Comparison of ENCODE assay signal across 8 cellular contexts in genomic region chr16:48537275-48537674, GRCh38.
DNase-seq lines count a peak whose midpoint lies in the region; ATAC-seq and TF ChIP-seq lines count a peak whose summit lies in the region.

No MANE protein-coding gene starts in this region.

- POLR2A ChIA-PET in WTC11 (lab: Charles Lee) = no interaction called here

- 64 to 78% methylated on average over 8 of the region's 8 CpGs for WGBS in thyroid gland, 2 donors

- peaks cover 18 to 31% of the 10 kb centered on the region in 2 donors for H3K4me1 ChIP-seq in ascending aorta
- H3K4me1 ChIP-seq in thyroid gland = peaks cover 27 to 48% of the 10 kb centered on the region in 2 donors

- H3K36me3 Mint-ChIP-seq in activated CD4-positive, alpha-beta T cell treated with anti-CD3 and anti-CD28 coated beads, Interleukin-2, amount 10 ng/mL, durations not matched to agents 24 days and 14 days (ENCODE audit: low read depth) = peaks cover 19% of the 10 kb centered on the region
- H3K36me3 Mint-ChIP-seq in memory B cell (peaks cover 13% of the 10 kb centered on the region), WTC11 (peaks cover 12% of the 10 kb centered on the region; the same call in 1 of the 2 replicates)

- H3K4me3 Mint-ChIP-seq in activated CD4-positive, alpha-beta T cell treated with anti-CD3 and anti-CD28 coated beads, Interleukin-2, amount 10 ng/mL, durations not matched to agents 24 days and 14 days = no peak overlapping the region
- H3K4me3 Mint-ChIP-seq in memory B cell (no peak overlapping the region), WTC11 (no peak overlapping the region)

- H3K36me3 ChIP-seq in ascending aorta = peaks cover 4 to 9% of the 10 kb centered on the region in 2 donors
- peaks cover 6 to 7% of the 10 kb centered on the region in 2 donors for H3K36me3 ChIP-seq in thyroid gland

- H3K27me3 ChIP-seq in ascending aorta (no peaks in the 10 kb centered on the region), thyroid gland (no peaks in the 10 kb centered on the region)

- TF ChIP-seq POLR2A in thyroid gland (IDR thresholded peaks at IDR 0.05) = no peak

- ATAC-seq in memory B cell (ENCODE audit: low read depth) (peak; percentile 44), WTC11 (no peak)

- no peak for DNase-seq in activated CD4-positive, alpha-beta T cell treated with anti-CD3 and anti-CD28 coated beads, Interleukin-2, amount 10 ng/mL, durations not matched to agents 24 days and 14 days
- DNase-seq in activated CD4-positive, alpha-beta T cell treated with anti-CD3 and anti-CD28 coated beads for 1 hour = no peak
- DNase-seq in ascending aorta (ENCODE audit: low spot score in 2 of 2) (no peak), memory B cell (ENCODE audit: low spot score in 2 of 2) (no peak), thyroid gland (no peak), cerebellum (ENCODE audit: low spot score) (no peak), WTC11 (ENCODE audit: low spot score) (no peak), NCI-H510A (lab: John Stamatoyannopoulos, UW) (no peak)

- H3K4me3 ChIP-seq in ascending aorta (no peak overlapping the region), thyroid gland (replicated peaks in 1 of 3) (no peak overlapping the region)

- CTCF ChIA-PET in WTC11 (lab: Charles Lee) = interaction anchor here (1.5 to 7.9 kb wide), 2 partner anchors 86 to 93 kb away, joined by 6 to 63 read pairs; no protein-coding TSS in a partner anchor

- peak overlapping the region; percentile 78 to 86 for H3K27ac ChIP-seq in ascending aorta
- H3K27ac ChIP-seq in thyroid gland = peak overlapping the region; percentile 65 to 88 (median 69)

- TF ChIP-seq CTCF in ascending aorta (IDR thresholded peaks at IDR 0.05) (no peak), thyroid gland (IDR thresholded peaks at IDR 0.05) (no peak), WTC11 (IDR thresholded peaks at IDR 0.05) (no peak)

- intact Hi-C loops in activated CD4-positive, alpha-beta T cell treated with anti-CD3 and anti-CD28 coated beads, Interleukin-2, amount 10 ng/mL, durations not matched to agents 24 days and 14 days (cut with micrococcal nuclease) = loop anchor here (5.0 kb wide), 1 partner anchor 85 kb away; no protein-coding TSS in a partner anchor
- intact Hi-C loops in ascending aorta (cut with DNase I) = loop anchor here (5.0 kb wide), 2 partner anchors 85 to 165 kb away; no protein-coding TSS in a partner anchor
- intact Hi-C loops in thyroid gland (cut with DNase I) = loop anchor here (10.0 kb wide), 1 partner anchor 302 kb away; no protein-coding TSS in a partner anchor

- H3K27me3 Mint-ChIP-seq in activated CD4-positive, alpha-beta T cell treated with anti-CD3 and anti-CD28 coated beads, Interleukin-2, amount 10 ng/mL, durations not matched to agents 24 days and 14 days = no peaks in the 10 kb centered on the region
- no peaks in the 10 kb centered on the region for H3K27me3 Mint-ChIP-seq in memory B cell
- H3K27me3 Mint-ChIP-seq in WTC11 (ENCODE audit: low read depth) = no peaks in the 10 kb centered on the region

- H3K9me3 ChIP-seq in ascending aorta (no peaks in the 10 kb centered on the region), thyroid gland (no peaks in the 10 kb centered on the region)

- no peaks in the 10 kb centered on the region for H3K9me3 Mint-ChIP-seq in activated CD4-positive, alpha-beta T cell treated with anti-CD3 and anti-CD28 coated beads, Interleukin-2, amount 10 ng/mL, durations not matched to agents 24 days and 14 days
- H3K9me3 Mint-ChIP-seq in memory B cell (no peaks in the 10 kb centered on the region), WTC11 (no peaks in the 10 kb centered on the region)

- peaks cover 11% of the 10 kb centered on the region for H3K4me1 Mint-ChIP-seq in activated CD4-positive, alpha-beta T cell treated with anti-CD3 and anti-CD28 coated beads, Interleukin-2, amount 10 ng/mL, durations not matched to agents 24 days and 14 days
- H3K4me1 Mint-ChIP-seq in memory B cell (peaks cover 22% of the 10 kb centered on the region), WTC11 (peaks cover 11% of the 10 kb centered on the region; the same call in 1 of the 2 replicates)

- H3K27ac Mint-ChIP-seq in activated CD4-positive, alpha-beta T cell treated with anti-CD3 and anti-CD28 coated beads, Interleukin-2, amount 10 ng/mL, durations not matched to agents 24 days and 14 days = peak overlapping the region; percentile 68
- no peak overlapping the region for H3K27ac Mint-ChIP-seq in memory B cell
- H3K27ac Mint-ChIP-seq in WTC11 = no peak overlapping the region

TF ChIP-seq in WTC11, 78 proteins besides CTCF, POLR2A, EP300 and RAD21:
- TF ChIP-seq ZMAT4 (CRISPR knock-in tag; IDR thresholded peaks at IDR 0.05) (no peak), HMGXB4 (CRISPR knock-in tag; IDR thresholded peaks at IDR 0.05) (no peak), E2F1 (CRISPR knock-in tag; IDR thresholded peaks at IDR 0.05) (no peak), HMGA2 (CRISPR knock-in tag; IDR thresholded peaks at IDR 0.05) (no peak)
TF ChIP-seq in WTC11: peak in this region for 0.
